11 cellular contexts compared by ENCODE assay signal in the genomic region with DNA sequence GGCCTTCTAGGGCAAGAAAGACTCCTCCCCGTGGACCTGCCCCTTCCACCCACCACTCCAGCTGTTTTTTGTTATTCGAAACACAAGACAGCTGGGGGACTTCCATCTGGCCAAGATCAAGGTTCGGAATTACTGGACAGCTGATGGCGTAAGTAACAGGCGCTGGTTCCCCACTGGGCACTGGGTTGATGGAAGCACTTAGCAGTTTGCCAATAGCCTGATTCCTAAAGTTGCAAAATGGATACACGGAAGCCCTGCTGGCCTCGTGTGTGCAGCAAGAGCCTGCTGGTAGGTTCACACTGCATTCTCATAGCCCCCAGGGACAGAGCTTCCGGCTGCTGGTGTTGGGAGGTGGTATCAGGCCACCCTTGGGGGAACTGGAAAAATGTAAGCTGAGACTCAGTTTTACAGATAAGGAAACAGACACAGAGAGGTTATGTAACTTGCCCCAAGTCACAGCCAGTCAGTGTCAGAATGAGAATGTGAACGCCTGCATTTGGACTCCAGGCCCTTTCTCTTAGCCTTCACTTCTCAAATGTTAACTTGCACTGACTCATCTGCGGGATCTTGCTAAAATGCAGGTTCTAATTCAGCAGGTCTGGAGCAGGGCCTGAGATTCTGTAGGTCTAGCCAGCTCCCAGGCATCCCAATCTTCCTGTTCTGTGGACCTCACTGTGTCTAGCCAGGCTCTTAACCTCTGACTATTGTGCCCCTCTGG.
DNase-seq lines count a peak whose midpoint lies in the region; ATAC-seq lines count a peak whose summit lies in the region.
"Had no signal": no experiment of that assay in that cellular context is flagged by ENCODE, and none has a peak within 500 bp of the region (broad histone marks: within the 10 kb centered on the region; RNA-seq: fewer than 3 reads in every experiment).

No MANE protein-coding gene starts in this region.

- no peaks in the 10 kb centered on the region for H3K27me3 ChIP-seq in adipocyte (replicated peaks; ENCODE audit: control insufficient read depth, insufficient read depth, low read length)

- H3K4me1 ChIP-seq in adipocyte (ENCODE audit: control insufficient read depth, insufficient read depth, low read length), result peaks cover 37% of the 10 kb centered on the region

- H3K4me3 ChIP-seq in adipocyte (ENCODE audit: low read length) (no peak overlapping the region), skeletal muscle cell (ENCODE audit: low read depth, low read length) (no peak overlapping the region)

- DNase-seq in DMS 273 treated with DMSO at 0.1 percent for 48 hours (lab: John Stamatoyannopoulos, UW), result peak; percentile 88
- DNase-seq in adipocyte (ENCODE audit: low read depth), result peak; percentile 62
- peak; percentile 78 for DNase-seq in left cardiac atrium
- DNase-seq in skeletal muscle cell (ENCODE audit: low read depth), result peak; percentile 67
- DNase-seq: activated CD4-positive, alpha-beta T cell treated with anti-CD3 and anti-CD28 coated beads, Interleukin-2, amount 10 ng/mL, durations not matched to agents 24 days and 14 days; DMS79 treated with DMSO at 0.1 percent for 48 hours had no signal

- no peak overlapping the region for H3K9ac ChIP-seq in adipocyte (ENCODE audit: low read length)

- H3K36me3 ChIP-seq in adipocyte (ENCODE audit: control insufficient read depth, insufficient read depth, low read length, severe bottlenecking), result peaks cover 15% of the 10 kb centered on the region

- intact Hi-C loops in left cardiac atrium (cut with DNase I), result loop anchor here in 1 of 2 donors (10.0 kb wide), 1 partner anchor 263 kb away; no protein-coding TSS in a partner anchor

- ATAC-seq in left cardiac atrium (peak; percentile 71 to 82), HG02938 (IDR thresholded peaks at IDR 0.05; ENCODE audit: unreplicated experiment) (no peak), GM18498 (IDR thresholded peaks at IDR 0.05; ENCODE audit: unreplicated experiment) (no peak), GM19397 (IDR thresholded peaks at IDR 0.05; ENCODE audit: unreplicated experiment) (no peak), HG02759 (IDR thresholded peaks at IDR 0.05; ENCODE audit: unreplicated experiment) (no peak)
- ATAC-seq: naive thymus-derived CD8-positive, alpha-beta T cell had no signal

- no peaks in the 10 kb centered on the region for H3K9me3 ChIP-seq in adipocyte (ENCODE audit: control insufficient read depth, low read length)

Comparison
In these comparisons a context has a peak if more than half of its experiments do, and no peak if none do; other contexts are left out.
1. ATAC-seq: peak in left cardiac atrium (2 of 2); none in HG02938 (single experiment), GM18498 (single experiment), GM19397 (single experiment) and HG02759 (single experiment).
2. Peak in every context shown above with its lines, with median percentiles within 50 percentile points of each other: DNase-seq.